ENCODE assay signal across 8 cellular contexts in the genomic region with DNA sequence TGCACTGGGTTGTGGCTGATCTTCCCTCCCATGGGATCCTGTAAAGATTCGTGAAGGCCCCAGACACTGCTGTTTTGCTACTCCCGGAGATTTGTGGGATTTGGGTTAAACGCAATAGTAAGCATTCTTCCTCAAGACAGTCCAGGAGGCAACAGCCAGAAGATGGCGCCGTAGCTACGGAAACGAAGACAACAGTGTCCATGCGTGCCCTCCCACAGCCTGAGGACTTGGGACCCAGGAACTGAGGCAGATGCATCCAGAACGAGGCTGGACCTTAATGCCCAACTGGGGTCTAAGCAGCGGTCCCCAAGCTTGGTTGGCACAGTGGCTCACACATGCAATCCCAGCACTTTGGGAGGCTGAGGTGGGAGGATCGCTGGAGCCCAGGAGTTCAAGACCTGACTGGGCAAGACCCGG. TPM values are rescaled to one million over a fixed set of nuclear protein-coding genes. Genes with fewer than 3 reads are reported as not detected.
DNase-seq lines count a peak whose midpoint lies in the region; ATAC-seq and TF ChIP-seq lines count a peak whose summit lies in the region.

No MANE protein-coding gene starts in this region.

- H3K79me2 ChIP-seq in DND-41 (ENCODE audit: insufficient read depth, low read length): no peaks in the 10 kb centered on the region

- H3K27me3 ChIP-seq in DND-41 (ENCODE audit: insufficient read depth, low read length, poor library complexity): peaks cover 3% of the 10 kb centered on the region
- H3K27me3 ChIP-seq in prostate gland (replicated peaks; ENCODE audit: insufficient read depth): no peaks in the 10 kb centered on the region

- no peaks in the 10 kb centered on the region for H3K36me3 Mint-ChIP-seq in T-helper 17 cell (ENCODE audit: low read depth)

- no peak overlapping the region for H3K27ac ChIP-seq in DND-41 (ENCODE audit: low read length)
- H3K27ac ChIP-seq in prostate gland: no peak overlapping the region

- H2AFZ ChIP-seq in DND-41 (ENCODE audit: low read depth, low read length): no peak overlapping the region

- H4K20me1 ChIP-seq in DND-41 (ENCODE audit: insufficient read depth, low read length): no peaks in the 10 kb centered on the region

- ATAC-seq in DND-41 (ENCODE audit: insufficient read depth, low read depth): no peak
- no peak for ATAC-seq in GM18502 (IDR thresholded peaks at IDR 0.05; ENCODE audit: poor library complexity, unreplicated experiment)
- no peak for ATAC-seq in T-helper 17 cell

- H3K4me3 ChIP-seq in DND-41 (ENCODE audit: low read depth in 1 of 2, low read length in 2 of 2): no peak overlapping the region
- H3K4me3 ChIP-seq in WI38 (ENCODE audit: low read depth, low read length): no peak overlapping the region
- no peak overlapping the region for H3K4me3 ChIP-seq in prostate gland

- no peaks in the 10 kb centered on the region for H3K36me3 ChIP-seq in DND-41 (ENCODE audit: insufficient read depth, low read length)
- no peaks in the 10 kb centered on the region for H3K36me3 ChIP-seq in prostate gland

- H3K4me2 ChIP-seq in DND-41 (ENCODE audit: insufficient read depth, low read length): no peak overlapping the region

- peaks cover 36% of the 10 kb centered on the region for H3K27me3 Mint-ChIP-seq in T-helper 17 cell

- 24% methylated on average over 12 of the region's 12 CpGs for WGBS in prostate gland

- H3K9ac ChIP-seq in DND-41 (ENCODE audit: low read depth, low read length): no peak overlapping the region

- intact Hi-C loops in head of caudate nucleus (cut with DNase I): no loop called here
- intact Hi-C loops in prostate gland (cut with DNase I): loop anchor here (5.0 kb wide), 1 partner anchor 284 kb away; no protein-coding TSS in a partner anchor

- H3K4me1 ChIP-seq in DND-41 (ENCODE audit: insufficient read depth, low read length): no peaks in the 10 kb centered on the region
- no peaks in the 10 kb centered on the region for H3K4me1 ChIP-seq in prostate gland (replicated peaks)

- peak; percentile 52 for TF ChIP-seq CTCF in DND-41 (IDR thresholded peaks at IDR 0.05; ENCODE audit: borderline replicate concordance, extremely low read depth, low read length, poor library complexity, severe bottlenecking)
- TF ChIP-seq CTCF in WI38 (IDR thresholded peaks at IDR 0.05; ENCODE audit: low read depth, low read length): peak; percentile 57
- TF ChIP-seq CTCF in prostate gland (IDR thresholded peaks at IDR 0.05): peak in 3 of 4 experiments; percentile 31 to 45 (median 37)
- TF ChIP-seq CTCF in GM20000 (IDR thresholded peaks at IDR 0.05; ENCODE audit: extremely low read depth, missing control alignments): no peak

- peaks cover 3% of the 10 kb centered on the region for H3K4me1 Mint-ChIP-seq in T-helper 17 cell

- no peak for TF ChIP-seq POLR2A in prostate gland (IDR thresholded peaks at IDR 0.05)

- H3K9me3 ChIP-seq in DND-41 (ENCODE audit: insufficient read depth, low read length, severe bottlenecking) (no peaks in the 10 kb centered on the region), prostate gland (no peaks in the 10 kb centered on the region), T-helper 17 cell (ENCODE audit: control insufficient read depth, low read length, poor library complexity, severe bottlenecking) (no peaks in the 10 kb centered on the region)

- peak; percentile 10 for DNase-seq in DND-41
- peak; percentile 66 for DNase-seq in HT-29 (ENCODE audit: low spot score)
- peak in 41 of 42 donors; percentile 22 to 84 (median 58) for DNase-seq in head of caudate nucleus
- peak; percentile 43 for DNase-seq in prostate gland (ENCODE audit: low spot score)
- no peak for DNase-seq in GM20000 (ENCODE audit: low spot score)
- DNase-seq in T-helper 17 cell: no peak

- no peak overlapping the region for H3K27ac Mint-ChIP-seq in T-helper 17 cell

- H3K4me3 Mint-ChIP-seq in T-helper 17 cell: no peak overlapping the region

RNA-seq across cellular contexts. Expression of a gene that starts 57.6 kb away (rescaled TPM):
- total RNA-seq in HT-29 (2014; rRNA removed; shearing (Covaris generic)): 5.3 and 6.5 TPM in 2 replicates
- total RNA-seq in prostate gland: 10 to 100 TPM; 19.0 to 37.5 TPM
- total RNA-seq in T-helper 17 cell: 10 to 100 TPM; 23.1 to 36.1 TPM

Comparison
In these comparisons a context has a peak if more than half of its experiments do, and no peak if none do; other contexts are left out.
1. DNase-seq: peak in DND-41 (single experiment), HT-29 (single experiment), head of caudate nucleus (41 of 42) and prostate gland (single experiment); none in GM20000 (single experiment) and T-helper 17 cell (0 of 3).